ENCODE assay signal across 8 cellular contexts in genomic region chr14:39265032-39265431, GRCh38. TPM values are rescaled to one million over a fixed set of nuclear protein-coding genes. Genes with fewer than 3 reads are reported as not detected.
DNase-seq lines count a peak whose midpoint lies in the region; ATAC-seq and TF ChIP-seq lines count a peak whose summit lies in the region.

No MANE protein-coding gene starts in this region.

- H3K36me3 ChIP-seq in prostate gland: no peaks in the 10 kb centered on the region

- WGBS in prostate gland: 2% methylated on average over 2 of the region's 2 CpGs

- TF ChIP-seq POLR2A in prostate gland (IDR thresholded peaks at IDR 0.05): no peak

- peak in 2 of 3 experiments; percentile 13 to 45 for DNase-seq in NCI-H1417 (lab: John Stamatoyannopoulos, UW)
- DNase-seq in NCI-H1417 treated with DMSO at 0.1 percent for 48 hours (lab: John Stamatoyannopoulos, UW): no peak
- peak; percentile 28 for DNase-seq in NCI-H1436 (lab: John Stamatoyannopoulos, UW)
- DNase-seq in coronary artery (ENCODE audit: low spot score): no peak
- no peak for DNase-seq in prostate gland (ENCODE audit: low spot score)
- no peak for DNase-seq in retina
- DNase-seq in occipital lobe (lab: John Stamatoyannopoulos, UW): no peak

- TF ChIP-seq CTCF in coronary artery (IDR thresholded peaks at IDR 0.05) (no peak), prostate gland (IDR thresholded peaks at IDR 0.05) (no peak)

- ATAC-seq in HG02623 (IDR thresholded peaks at IDR 0.05; ENCODE audit: unreplicated experiment): no peak

- intact Hi-C loops in prostate gland (cut with DNase I): loop anchor here (5.0 kb wide), 2 partner anchors 163 to 167 kb away; partner anchors contain the start of genes FBXO33 and SEC23A

- H3K4me3 ChIP-seq in coronary artery (peak overlapping the region; percentile 83), prostate gland (peak overlapping the region; percentile 9 to 62)

- no peak overlapping the region for H3K27ac ChIP-seq in coronary artery
- peak overlapping the region; percentile 94 to 95 for H3K27ac ChIP-seq in prostate gland

- H3K4me1 ChIP-seq in prostate gland (replicated peaks): peaks cover 2% of the 10 kb centered on the region

- H3K27me3 ChIP-seq in prostate gland (replicated peaks; ENCODE audit: insufficient read depth): no peaks in the 10 kb centered on the region

- no peaks in the 10 kb centered on the region for H3K9me3 ChIP-seq in prostate gland

RNA-seq across cellular contexts. Expression of gene MIA2, which starts 31.3 kb away (rescaled TPM):
- 10 to 100 TPM; 28.7 to 45.4 TPM for total RNA-seq in prostate gland
- 26.8 TPM for total RNA-seq in occipital lobe

Comparison
In these comparisons a context has a peak if more than half of its experiments do, and no peak if none do; other contexts are left out.
1. DNase-seq: peak in NCI-H1417 (2 of 3) and NCI-H1436 (single experiment); none in NCI-H1417 treated with DMSO at 0.1 percent for 48 hours (single experiment), coronary artery (single experiment), prostate gland (single experiment), retina (single experiment) and occipital lobe (single experiment).
2. H3K27ac ChIP-seq: peak in prostate gland (2 of 2); none in coronary artery (0 of 2).